9 cellular contexts compared by ENCODE assay signal in genomic region chr2:231667497-231667896, GRCh38. TPM values are rescaled to one million over a fixed set of nuclear protein-coding genes. Genes with fewer than 3 reads are reported as not detected.
DNase-seq lines count a peak whose midpoint lies in the region; ATAC-seq and TF ChIP-seq lines count a peak whose summit lies in the region.
"Had no signal": no experiment of that assay in that cellular context is flagged by ENCODE, and none has a peak within 500 bp of the region (broad histone marks: within the 10 kb centered on the region; RNA-seq: fewer than 3 reads in every experiment).

No MANE protein-coding gene starts in this region.

- H4K20me1 ChIP-seq in DOHH2 (ENCODE audit: control insufficient read depth, insufficient read depth, low read depth, low read length) (no peaks in the 10 kb centered on the region), PC-9 (ENCODE audit: insufficient read depth) (no peaks in the 10 kb centered on the region)

- TF ChIP-seq POLR2A in gastrocnemius medialis (IDR thresholded peaks at IDR 0.05) = no peak

- no peaks in the 10 kb centered on the region for H3K9me3 ChIP-seq in DOHH2 (ENCODE audit: control insufficient read depth, insufficient read depth, low read length)
- no peaks in the 10 kb centered on the region for H3K9me3 ChIP-seq in PC-9 (ENCODE audit: insufficient read depth, low read depth)
- H3K9me3 ChIP-seq in iPS-20b (ENCODE audit: insufficient read depth, low read depth, low read length) = no peaks in the 10 kb centered on the region
- H3K9me3 ChIP-seq in gastrocnemius medialis = no peaks in the 10 kb centered on the region
- no peaks in the 10 kb centered on the region for H3K9me3 ChIP-seq in WERI-Rb-1 (ENCODE audit: severe bottlenecking)

- in situ Hi-C loops in gastrocnemius medialis (cut with MboI; ENCODE audit: low sequenced_read_pairs in 4 of 4) = loop anchor here in 1 of 4 donors (5.0 kb wide), 1 partner anchor 55 kb away; no protein-coding TSS in a partner anchor

- no peaks in the 10 kb centered on the region for H3K9me2 ChIP-seq in DOHH2 (replicated peaks; ENCODE audit: control insufficient read depth, low read length)
- H3K9me2 ChIP-seq in PC-9 (ENCODE audit: insufficient read depth) = no peaks in the 10 kb centered on the region

- peaks cover 12% of the 10 kb centered on the region for H3K36me3 ChIP-seq in DOHH2 (ENCODE audit: control insufficient read depth, low read length)
- H3K36me3 ChIP-seq in PC-9 (ENCODE audit: low read depth) = no peaks in the 10 kb centered on the region
- H3K36me3 ChIP-seq in iPS-20b (ENCODE audit: insufficient read depth, low read depth, low read length) = no peaks in the 10 kb centered on the region
- H3K36me3 ChIP-seq in gastrocnemius medialis = no peaks in the 10 kb centered on the region
- no peaks in the 10 kb centered on the region for H3K36me3 ChIP-seq in WERI-Rb-1

- H3K27me3 ChIP-seq in DOHH2 (ENCODE audit: control insufficient read depth, low read length) = no peaks in the 10 kb centered on the region
- H3K27me3 ChIP-seq in PC-9 (ENCODE audit: insufficient read depth, low read depth) = no peaks in the 10 kb centered on the region
- H3K27me3 ChIP-seq in iPS-20b (ENCODE audit: insufficient read depth, low read length) = no peaks in the 10 kb centered on the region
- no peaks in the 10 kb centered on the region for H3K27me3 ChIP-seq in gastrocnemius medialis
- H3K27me3 ChIP-seq in WERI-Rb-1 (ENCODE audit: insufficient read depth, low read depth, severe bottlenecking) = no peaks in the 10 kb centered on the region

- peak overlapping the region; percentile 54 for H3K4me3 ChIP-seq in DOHH2 (ENCODE audit: low read length)
- peak overlapping the region; percentile 62; the same call in 1 of the 2 replicates for H3K4me3 ChIP-seq in PC-9
- H3K4me3 ChIP-seq in iPS-20b (ENCODE audit: low read length) = no peak overlapping the region
- peak overlapping the region; percentile 50 to 77 (median 65) for H3K4me3 ChIP-seq in gastrocnemius medialis
- H3K4me3 ChIP-seq in WERI-Rb-1 (ENCODE audit: low read depth, low read length) = no peak overlapping the region

- H3F3A ChIP-seq in DOHH2 (ENCODE audit: control insufficient read depth, insufficient read depth) (peaks cover 57% of the 10 kb centered on the region), PC-9 (ENCODE audit: insufficient read depth, low read depth) (peaks cover 23% of the 10 kb centered on the region; the same call in 1 of the 2 replicates)

- H3K9ac ChIP-seq in iPS-20b (ENCODE audit: low read depth, low read length) = peak overlapping the region; percentile 88; the same call in 1 of the 2 replicates

- H3K79me2 ChIP-seq in DOHH2 (ENCODE audit: control insufficient read depth, low read length) (peaks cover 13% of the 10 kb centered on the region), PC-9 (ENCODE audit: low read depth) (peaks cover 4% of the 10 kb centered on the region; the same call in 1 of the 2 replicates)

- POLR2A ChIA-PET in PC-9 (lab: Charles Lee; ENCODE audit: unreplicated experiment) = interaction anchor here (0.5 to 1.6 kb wide), 7 partner anchors 8 to 66 kb away, joined by 4 to 20 read pairs (median 6); no protein-coding TSS in a partner anchor

- H3K27ac ChIP-seq in DOHH2 (ENCODE audit: low read depth, low read length) = peak overlapping the region; percentile 99
- H3K27ac ChIP-seq in PC-9 = peak overlapping the region; percentile 96
- no peak overlapping the region for H3K27ac ChIP-seq in iPS-20b (ENCODE audit: low read length)
- peak overlapping the region; percentile 86 to 100 (median 98) for H3K27ac ChIP-seq in gastrocnemius medialis
- H3K27ac ChIP-seq in WERI-Rb-1 = no peak overlapping the region

- no TSS peak for BruUV-seq in PC-9 (replicated peaks; lab: Mats Ljungman, UMichigan)

- CTCF ChIA-PET in PC-9 (lab: Charles Lee) = interaction anchor here (0.8 to 1.3 kb wide), 2 partner anchors 8 to 19 kb away, joined by 4 to 7 read pairs; no protein-coding TSS in a partner anchor

- no peak for TF ChIP-seq CTCF in DOHH2 (IDR thresholded peaks at IDR 0.05; ENCODE audit: low read depth, low read length, poor library complexity, severe bottlenecking)
- no peak for TF ChIP-seq CTCF in PC-9 (conservative IDR thresholded peaks at IDR 0.05)
- no peak for TF ChIP-seq CTCF in gastrocnemius medialis (IDR thresholded peaks at IDR 0.05 in 4 of 5, conservative IDR thresholded peaks at IDR 0.05 in 1 of 5)
- TF ChIP-seq CTCF in WERI-Rb-1 (IDR thresholded peaks at IDR 0.05; ENCODE audit: low read depth, low read length) = no peak

- H3K4me1 ChIP-seq in DOHH2 (ENCODE audit: control insufficient read depth, low read length) (peaks cover 97% of the 10 kb centered on the region), PC-9 (replicated peaks; ENCODE audit: insufficient read depth) (peaks cover 46% of the 10 kb centered on the region), iPS-20b (ENCODE audit: insufficient read depth, low read length) (peaks cover 27% of the 10 kb centered on the region; the same call in 1 of the 2 replicates), gastrocnemius medialis (peaks cover 22 to 27% of the 10 kb centered on the region in 2 donors)

- ATAC-seq in gastrocnemius medialis (no peak), HG02840 (IDR thresholded peaks at IDR 0.05; ENCODE audit: low FRiP score, unreplicated experiment) (no peak), HG03432 (IDR thresholded peaks at IDR 0.05; ENCODE audit: unreplicated experiment) (no peak)

- H3K4me2 ChIP-seq in DOHH2 (ENCODE audit: low read length) (peak overlapping the region; percentile 69), PC-9 (peak overlapping the region; percentile 92)

- DNase-seq in PC-9 (no peak), gastrocnemius medialis (no peak), HPDE6-E6E7 (ENCODE audit: extremely low spot score) (no peak), WERI-Rb-1 (no peak)
- DNase-seq: stimulated activated CD4-positive, alpha-beta T cell treated with anti-CD3 and anti-CD28 coated beads, Interleukin-4, amount 100 ng/mL, for 4 hours had no signal

- 0 out of 2 replicates have a peak overlapping the region, but pooled peaks have one; percentile 69 for H2AFZ ChIP-seq in PC-9

- intact Hi-C loops in PC-9 (cut with micrococcal nuclease; ENCODE audit: unreplicated experiment) (no loop called here), gastrocnemius medialis (cut with DNase I; ENCODE audit: low total_unique reads) (loop anchor here (2.0 kb wide), 1 partner anchor 55 kb away; no protein-coding TSS in a partner anchor)

RNA-seq across cellular contexts. Expression of gene PTMA, which starts 40.8 kb away (rescaled TPM):
- total RNA-seq in PC-9 (2021) (1,200 and 1,260 TPM in 2 replicates), gastrocnemius medialis (100 to 1,000 TPM; 121 to 177 (median 174) TPM)

Comparison
In these comparisons a context has a peak if more than half of its experiments do, and no peak if none do; other contexts are left out.
1. H3K27ac ChIP-seq: peak in DOHH2 (single experiment), PC-9 (single experiment) and gastrocnemius medialis (4 of 4); none in iPS-20b (single experiment) and WERI-Rb-1 (single experiment).
2. H3K4me3 ChIP-seq: peak in DOHH2 (single experiment), PC-9 (single experiment) and gastrocnemius medialis (4 of 4); none in iPS-20b (single experiment) and WERI-Rb-1 (single experiment).